ENCODE assay signal across 16 cellular contexts in genomic region chr2:8876628-8877027, GRCh38. TPM values are rescaled to one million over a fixed set of nuclear protein-coding genes. Genes with fewer than 3 reads are reported as not detected.
DNase-seq lines count a peak whose midpoint lies in the region; ATAC-seq, FAIRE-seq and TF ChIP-seq lines count a peak whose summit lies in the region.
"Had no signal": no experiment of that assay in that cellular context is flagged by ENCODE, and none has a peak within 500 bp of the region (broad histone marks: within the 10 kb centered on the region; RNA-seq: fewer than 3 reads in every experiment).

No MANE protein-coding gene starts in this region.

- TF ChIP-seq RAD21 in HepG2 (CRISPR knock-in tag; IDR thresholded peaks at IDR 0.05), result no peak

- H3K27me3 ChIP-seq in HepG2 (ENCODE audit: control insufficient read depth in 1 of 2, insufficient read depth in 2 of 2, low read length in 2 of 2) (peaks cover 1 to 15% of the 10 kb centered on the region in 2 experiments; a peak in 1 of 5 replicates), right lobe of liver (no peaks in the 10 kb centered on the region), kidney epithelial cell (ENCODE audit: control insufficient read depth, insufficient read depth, low read length) (no peaks in the 10 kb centered on the region), small intestine (ENCODE audit: control insufficient read depth in 2 of 2, insufficient read depth in 2 of 2, low read length in 2 of 2) (no peaks in the 10 kb centered on the region)
- H3K27me3 ChIP-seq: BLaER1 treated with 17β-estradiol and CSF1 and Interleukin-3, amounts not matched to agents 10 nM and 100 nM had no signal

- H3K9ac ChIP-seq in HepG2 (ENCODE audit: insufficient read depth, low read depth, low read length), result no peak overlapping the region
- H3K9ac ChIP-seq: BLaER1 treated with 17β-estradiol and CSF1 and Interleukin-3, amounts not matched to agents 10 nM and 100 nM had no signal

- CTCF ChIA-PET in HepG2 (lab: Yijun Ruan, JAX; ENCODE audit: low intra/inter-chr PET ratio, low total read pairs), result no interaction called here

- no peaks in the 10 kb centered on the region for H3K9me3 ChIP-seq in HepG2 (ENCODE audit: low read length)
- H3K9me3 ChIP-seq in right lobe of liver, result no peaks in the 10 kb centered on the region
- no peaks in the 10 kb centered on the region for H3K9me3 ChIP-seq in small intestine (ENCODE audit: control insufficient read depth, low read depth)
- H3K9me3 ChIP-seq: BLaER1 treated with 17β-estradiol and CSF1 and Interleukin-3, amounts not matched to agents 10 nM and 100 nM had no signal

- H3K4me2 ChIP-seq in HepG2 (ENCODE audit: low read depth, low read length), result no peak overlapping the region
- H3K4me2 ChIP-seq: BLaER1 treated with 17β-estradiol and CSF1 and Interleukin-3, amounts not matched to agents 10 nM and 100 nM had no signal

- H3K36me3 ChIP-seq in HepG2 (replicated peaks in 1 of 2; ENCODE audit: control insufficient read depth in 1 of 2, insufficient read depth in 2 of 2, low read length in 2 of 2), result no peaks in the 10 kb centered on the region
- no peaks in the 10 kb centered on the region for H3K36me3 ChIP-seq in right lobe of liver
- H3K36me3 ChIP-seq in kidney epithelial cell (ENCODE audit: control insufficient read depth, insufficient read depth, low read length), result peaks cover 4% of the 10 kb centered on the region
- no peaks in the 10 kb centered on the region for H3K36me3 ChIP-seq in small intestine (ENCODE audit: control insufficient read depth in 2 of 2, insufficient read depth in 2 of 2, low read length in 2 of 2)

- H3K4me3 ChIP-seq in HepG2 (replicated peaks in 1 of 3; ENCODE audit: insufficient read depth in 1 of 3, low read depth in 2 of 3, low read length in 3 of 3) (no peak overlapping the region), right lobe of liver (no peak overlapping the region), kidney epithelial cell (ENCODE audit: low read depth, low read length) (no peak overlapping the region), small intestine (ENCODE audit: low read depth in 1 of 2, low read length in 2 of 2) (no peak overlapping the region)
- H3K4me3 ChIP-seq: BLaER1 treated with 17β-estradiol and CSF1 and Interleukin-3, amounts not matched to agents 10 nM and 100 nM had no signal

- H3K4me1 ChIP-seq in HepG2 (ENCODE audit: insufficient read depth, low read length) (no peaks in the 10 kb centered on the region), right lobe of liver (no peaks in the 10 kb centered on the region), small intestine (ENCODE audit: control insufficient read depth in 2 of 2, insufficient read depth in 1 of 2, low read depth in 1 of 2, low read length in 1 of 2) (no peaks in the 10 kb centered on the region)
- H3K4me1 ChIP-seq: BLaER1 treated with 17β-estradiol and CSF1 and Interleukin-3, amounts not matched to agents 10 nM and 100 nM had no signal

- DNase-seq in HepG2 (ENCODE audit: low spot score) (no peak), right lobe of liver (no peak), astrocyte of the hippocampus (ENCODE audit: low read depth, low spot score) (peak; percentile 32), kidney epithelial cell (ENCODE audit: low read depth) (peak; percentile 65), NCI-H1436 (lab: John Stamatoyannopoulos, UW) (no peak), GM20000 (ENCODE audit: low spot score) (no peak), small intestine (no peak)
- no peak for DNase-seq in activated CD8-positive, alpha-beta memory T cell treated with anti-CD3 and anti-CD28 coated beads, Interleukin-2, amount 50 U/mL, for 4 hours
- DNase-seq: 8988T; CD4-positive, CD25-positive, alpha-beta regulatory T cell; DMS53; GF-D8; HCEC 1CT; HFFc6 had no signal

- intact Hi-C loops in HepG2 (cut with micrococcal nuclease; ENCODE audit: unreplicated experiment), result no loop called here
- intact Hi-C loops in right lobe of liver (cut with DNase I), result no loop called here

- H3K79me2 ChIP-seq in HepG2 (ENCODE audit: insufficient read depth, low read length), result no peaks in the 10 kb centered on the region

- ATAC-seq in HepG2 (no peak), right lobe of liver (no peak)

- no peak for TF ChIP-seq CTCF in HepG2 (CRISPR knock-in tag; IDR thresholded peaks at IDR 0.05)
- no peak for TF ChIP-seq CTCF in right lobe of liver (IDR thresholded peaks at IDR 0.05)
- no peak for TF ChIP-seq CTCF in kidney epithelial cell (IDR thresholded peaks at IDR 0.05; ENCODE audit: insufficient read depth, low read length, poor library complexity, severe bottlenecking)
- no peak for TF ChIP-seq CTCF in GM20000 (IDR thresholded peaks at IDR 0.05; ENCODE audit: extremely low read depth, missing control alignments)

- TF ChIP-seq POLR2A in HepG2 (IDR thresholded peaks at IDR 0.05; ENCODE audit: insufficient read depth in 1 of 2, low read depth in 2 of 2, low read length in 2 of 2), result no peak
- TF ChIP-seq POLR2A in right lobe of liver (IDR thresholded peaks at IDR 0.05), result no peak

- H3K27ac ChIP-seq in HepG2 (ENCODE audit: extremely low read length, insufficient read depth, low read length) (no peak overlapping the region), right lobe of liver (no peak overlapping the region), small intestine (ENCODE audit: low read depth in 1 of 2, low read length in 1 of 2) (no peak overlapping the region)
- H3K27ac ChIP-seq: BLaER1 treated with 17β-estradiol and CSF1 and Interleukin-3, amounts not matched to agents 10 nM and 100 nM had no signal

- no peak for TF ChIP-seq EP300 in HepG2 (IDR thresholded peaks at IDR 0.05; ENCODE audit: low read depth in 2 of 2, low read length in 2 of 2)
- no peak for TF ChIP-seq EP300 in HepG2 (CRISPR knock-in tag; IDR thresholded peaks at IDR 0.05; ENCODE audit: borderline replicate concordance)

- FAIRE-seq in HepG2 (lab: Jason Lieb, UNC) (no peak), small intestine (lab: Jason Lieb, UNC) (no peak)
- FAIRE-seq: GM19239 had no signal

- POLR2A ChIA-PET in HepG2 (lab: Yijun Ruan, JAX), result no interaction called here

- no peak overlapping the region for H2AFZ ChIP-seq in HepG2 (ENCODE audit: low read length)

- H4K20me1 ChIP-seq in HepG2 (ENCODE audit: insufficient read depth, low read length), result no peaks in the 10 kb centered on the region
- H4K20me1 ChIP-seq: BLaER1 treated with 17β-estradiol and CSF1 and Interleukin-3, amounts not matched to agents 10 nM and 100 nM had no signal

- in situ Hi-C loops in HepG2 (cut with HindIII; ENCODE audit: extremely low pct_ligation_motif_present, low pct_unique_long_range_greater_than_20kb), result loop anchor here (5.0 to 10.0 kb wide), 2 partner anchors 108 to 261 kb away; no protein-coding TSS in a partner anchor

- no TSS peak for BruUV-seq in HepG2 (replicated peaks; lab: Mats Ljungman, UMichigan)

TF ChIP-seq in HepG2, 621 proteins besides CTCF, POLR2A, EP300 and RAD21 (continues in another document):
- peak; percentile 20 for TF ChIP-seq HNRNPK (IDR thresholded peaks at IDR 0.05; ENCODE audit: low read depth, low read length, poor library complexity, severe bottlenecking)

RNA-seq across cellular contexts. Expression of gene KIDINS220, which starts 39.2 kb away (rescaled TPM):
- total RNA-seq in HepG2 (2016; rRNA removed; fragmentation: Illumina TruSeq; extraction: Trizol) (22.4 and 32.3 TPM in 2 replicates), right lobe of liver (10 to 100 TPM; 17.0 to 24.8 (median 21.5) TPM), kidney epithelial cell (45.1 and 49.1 TPM in 2 replicates)
- 3.3 and 4.9 TPM in 2 replicates for total RNA-seq in HepG2 (2016; cell fraction: cytosol; rRNA removed; fragmentation: Illumina TruSeq; extraction: Trizol; ENCODE audit: low read depth)
- total RNA-seq in HepG2 (2016; cell fraction: insoluble cytoplasmic fraction; rRNA removed; fragmentation: Illumina TruSeq; extraction: Trizol), result 22.9 and 30.7 TPM in 2 replicates
- 5.4 and 7.1 TPM in 2 replicates for total RNA-seq in HepG2 (2016; cell fraction: membrane; rRNA removed; fragmentation: Illumina TruSeq; extraction: Trizol)
- total RNA-seq in HepG2 (2016; cell fraction: nucleus; rRNA removed; fragmentation: Illumina TruSeq; extraction: Trizol), result 67.0 and 70.2 TPM in 2 replicates
- polyA plus RNA-seq in HepG2 (2011; rRNA removed) (24.3 and 25.2 TPM in 2 replicates), small intestine (10 to 100 TPM in 1 of 3 donors, 1 to 10 TPM in 2; 4.6 to 15.2 (median 6.9) TPM)
- 17.3 and 21.0 TPM in 2 replicates for polyA plus RNA-seq in HepG2 (2011; cell fraction: cytosol; rRNA removed)
- polyA plus RNA-seq in HepG2 (2011; cell fraction: nucleus; rRNA removed), result 39.1 and 40.8 TPM in 2 replicates
- 18.0 and 22.9 TPM in 2 replicates for polyA plus RNA-seq in HepG2 (2012)
- polyA plus RNA-seq in HepG2 (2016; cell fraction: cytosol; fragmentation: Illumina TruSeq; extraction: Trizol; ENCODE audit: low read depth), result 0.63 and 0.76 TPM in 2 replicates
- 10.6 and 10.9 TPM in 2 replicates for polyA plus RNA-seq in HepG2 (2016; cell fraction: insoluble cytoplasmic fraction; fragmentation: Illumina TruSeq; extraction: Trizol; ENCODE audit: low read depth)
- 1.1 and 1.4 TPM in 2 replicates for polyA plus RNA-seq in HepG2 (2016; cell fraction: membrane; fragmentation: Illumina TruSeq; extraction: Trizol; ENCODE audit: low read depth)
- polyA plus RNA-seq in HepG2 (2016; cell fraction: nucleus; fragmentation: Illumina TruSeq; extraction: Trizol; ENCODE audit: insufficient read depth, low read depth), result 40.0 and 48.7 TPM in 2 replicates
- 69.7 and 110 TPM in 2 replicates for polyA minus RNA-seq in HepG2 (2011; rRNA and poly(A)+ RNA removed; ENCODE audit: low replicate concordance)
- polyA minus RNA-seq in HepG2 (2011; cell fraction: cytosol; rRNA and poly(A)+ RNA removed), result 23.3 and 31.7 TPM in 2 replicates
- 194 and 209 TPM in 2 replicates for polyA minus RNA-seq in HepG2 (2011; cell fraction: nucleus; rRNA and poly(A)+ RNA removed)

Comparison
In these comparisons a context has a peak if more than half of its experiments do, and no peak if none do; other contexts are left out.
1. DNase-seq: peak in astrocyte of the hippocampus (single experiment) and kidney epithelial cell (single experiment); none in HepG2 (single experiment), right lobe of liver (0 of 3), activated CD8-positive, alpha-beta memory T cell treated with anti-CD3 and anti-CD28 coated beads, Interleukin-2, amount 50 U/mL, for 4 hours (single experiment), NCI-H1436 (single experiment), GM20000 (single experiment) and small intestine (single experiment).